Comparison of ENCODE assay signal across 9 cellular contexts in genomic region chr3:17088602-17089313, GRCh38.
DNase-seq lines count a peak whose midpoint lies in the region; ATAC-seq and TF ChIP-seq lines count a peak whose summit lies in the region.
"Had no signal": no experiment of that assay in that cellular context is flagged by ENCODE, and none has a peak within 500 bp of the region (broad histone marks: within the 10 kb centered on the region; RNA-seq: fewer than 3 reads in every experiment).

No MANE protein-coding gene starts in this region.

- no peaks in the 10 kb centered on the region for H3K9me3 ChIP-seq in right atrium auricular region
- no peaks in the 10 kb centered on the region for H3K9me3 ChIP-seq in vagina

- H3K36me3 ChIP-seq in right atrium auricular region (peaks cover 4% of the 10 kb centered on the region), vagina (no peaks in the 10 kb centered on the region)

- H3K4me3 Mint-ChIP-seq in activated CD4-positive, alpha-beta T cell treated with anti-CD3 and anti-CD28 coated beads, Interleukin-2, amount 10 ng/mL, durations not matched to agents 24 days and 14 days = peak overlapping the region; percentile 20
- no peak overlapping the region for H3K4me3 Mint-ChIP-seq in MCF 10A (ENCODE audit: unreplicated experiment)

- intact Hi-C loops in activated CD4-positive, alpha-beta T cell treated with anti-CD3 and anti-CD28 coated beads, Interleukin-2, amount 10 ng/mL, durations not matched to agents 24 days and 14 days (cut with micrococcal nuclease) = loop anchor here (5.0 kb wide), 2 partner anchors 41 to 64 kb away; no protein-coding TSS in a partner anchor
- intact Hi-C loops in MCF 10A (cut with micrococcal nuclease) (no loop called here), vagina (cut with DNase I) (no loop called here)

- H3K4me3 ChIP-seq in right atrium auricular region (no peak overlapping the region), vagina (no peak overlapping the region)
- H3K4me3 ChIP-seq: skin epidermis had no signal

- H3K36me3 Mint-ChIP-seq in activated CD4-positive, alpha-beta T cell treated with anti-CD3 and anti-CD28 coated beads, Interleukin-2, amount 10 ng/mL, durations not matched to agents 24 days and 14 days (ENCODE audit: low read depth) = peaks cover 66% of the 10 kb centered on the region
- no peaks in the 10 kb centered on the region for H3K36me3 Mint-ChIP-seq in MCF 10A (ENCODE audit: insufficient read depth, unreplicated experiment)

- no peak for TF ChIP-seq CTCF in right atrium auricular region (IDR thresholded peaks at IDR 0.05)
- no peak for TF ChIP-seq CTCF in MCF 10A (IDR thresholded peaks at IDR 0.05; ENCODE audit: unreplicated experiment)
- no peak for TF ChIP-seq CTCF in vagina (IDR thresholded peaks at IDR 0.05)

- peak overlapping the region; percentile 72 to 75 for H3K27ac ChIP-seq in right atrium auricular region
- no peak overlapping the region for H3K27ac ChIP-seq in vagina

- peaks cover 0 to 51% of the 10 kb centered on the region in 2 donors for H3K4me1 ChIP-seq in right atrium auricular region
- H3K4me1 ChIP-seq in vagina = peaks cover 18% of the 10 kb centered on the region

- peaks cover 11% of the 10 kb centered on the region for H3K9me3 Mint-ChIP-seq in activated CD4-positive, alpha-beta T cell treated with anti-CD3 and anti-CD28 coated beads, Interleukin-2, amount 10 ng/mL, durations not matched to agents 24 days and 14 days
- H3K9me3 Mint-ChIP-seq in MCF 10A (ENCODE audit: unreplicated experiment) = no peaks in the 10 kb centered on the region

- CTCF ChIA-PET in MCF 10A (lab: Yijun Ruan, JAX) = no interaction called here

- H3K27me3 Mint-ChIP-seq in activated CD4-positive, alpha-beta T cell treated with anti-CD3 and anti-CD28 coated beads, Interleukin-2, amount 10 ng/mL, durations not matched to agents 24 days and 14 days = no peaks in the 10 kb centered on the region
- H3K27me3 Mint-ChIP-seq in MCF 10A (ENCODE audit: insufficient read depth, unreplicated experiment) = no peaks in the 10 kb centered on the region

- no peak overlapping the region for H3K27ac Mint-ChIP-seq in activated CD4-positive, alpha-beta T cell treated with anti-CD3 and anti-CD28 coated beads, Interleukin-2, amount 10 ng/mL, durations not matched to agents 24 days and 14 days
- H3K27ac Mint-ChIP-seq in MCF 10A (ENCODE audit: low read depth, unreplicated experiment) = no peak overlapping the region

- DNase-seq in activated CD4-positive, alpha-beta T cell treated with anti-CD3 and anti-CD28 coated beads, Interleukin-2, amount 10 ng/mL, durations not matched to agents 24 days and 14 days = peak; percentile 73
- peak; percentile 31 to 55 for DNase-seq in activated T-cell treated with anti-CD3 and anti-CD28 coated beads, Interleukin-2, amount 50 U/mL, for 48 hours
- DNase-seq in right atrium auricular region (ENCODE audit: low spot score) (no peak), MCF 10A (ENCODE audit: unreplicated experiment) (no peak), iPS-NIHi7 (ENCODE audit: extremely low spot score) (no peak), vagina (ENCODE audit: extremely low spot score in 2 of 2) (no peak)
- peak; percentile 7 to 62 for DNase-seq in stimulated activated CD8-positive, alpha-beta memory T cell treated with anti-CD3 and anti-CD28 coated beads, Interleukin-7, amount 100 ng/mL, for 48 hours (ENCODE audit: extremely low read depth in 1 of 2, low read depth in 1 of 2)

- no TSS peak for BruUV-seq in MCF 10A (replicated peaks; lab: Mats Ljungman, UMichigan)

- POLR2A ChIA-PET in MCF 10A (lab: Yijun Ruan, JAX) = no interaction called here

- H3K4me1 Mint-ChIP-seq in activated CD4-positive, alpha-beta T cell treated with anti-CD3 and anti-CD28 coated beads, Interleukin-2, amount 10 ng/mL, durations not matched to agents 24 days and 14 days = peaks cover 34% of the 10 kb centered on the region
- no peaks in the 10 kb centered on the region for H3K4me1 Mint-ChIP-seq in MCF 10A (ENCODE audit: insufficient read depth, unreplicated experiment)

- no peak for TF ChIP-seq POLR2A in vagina (IDR thresholded peaks at IDR 0.05)

- ATAC-seq in HG02571 (IDR thresholded peaks at IDR 0.05; ENCODE audit: unreplicated experiment) = no peak

- H3K27me3 ChIP-seq in right atrium auricular region (no peaks in the 10 kb centered on the region), vagina (no peaks in the 10 kb centered on the region)

Comparison
In these comparisons a context has a peak if more than half of its experiments do, and no peak if none do; other contexts are left out.
1. DNase-seq: peak in activated CD4-positive, alpha-beta T cell treated with anti-CD3 and anti-CD28 coated beads, Interleukin-2, amount 10 ng/mL, durations not matched to agents 24 days and 14 days (single experiment), activated T-cell treated with anti-CD3 and anti-CD28 coated beads, Interleukin-2, amount 50 U/mL, for 48 hours (2 of 2) and stimulated activated CD8-positive, alpha-beta memory T cell treated with anti-CD3 and anti-CD28 coated beads, Interleukin-7, amount 100 ng/mL, for 48 hours (2 of 2); none in right atrium auricular region (single experiment), MCF 10A (single experiment), iPS-NIHi7 (single experiment) and vagina (0 of 2).